10 cellular contexts compared by ENCODE assay signal in the genomic region with DNA sequence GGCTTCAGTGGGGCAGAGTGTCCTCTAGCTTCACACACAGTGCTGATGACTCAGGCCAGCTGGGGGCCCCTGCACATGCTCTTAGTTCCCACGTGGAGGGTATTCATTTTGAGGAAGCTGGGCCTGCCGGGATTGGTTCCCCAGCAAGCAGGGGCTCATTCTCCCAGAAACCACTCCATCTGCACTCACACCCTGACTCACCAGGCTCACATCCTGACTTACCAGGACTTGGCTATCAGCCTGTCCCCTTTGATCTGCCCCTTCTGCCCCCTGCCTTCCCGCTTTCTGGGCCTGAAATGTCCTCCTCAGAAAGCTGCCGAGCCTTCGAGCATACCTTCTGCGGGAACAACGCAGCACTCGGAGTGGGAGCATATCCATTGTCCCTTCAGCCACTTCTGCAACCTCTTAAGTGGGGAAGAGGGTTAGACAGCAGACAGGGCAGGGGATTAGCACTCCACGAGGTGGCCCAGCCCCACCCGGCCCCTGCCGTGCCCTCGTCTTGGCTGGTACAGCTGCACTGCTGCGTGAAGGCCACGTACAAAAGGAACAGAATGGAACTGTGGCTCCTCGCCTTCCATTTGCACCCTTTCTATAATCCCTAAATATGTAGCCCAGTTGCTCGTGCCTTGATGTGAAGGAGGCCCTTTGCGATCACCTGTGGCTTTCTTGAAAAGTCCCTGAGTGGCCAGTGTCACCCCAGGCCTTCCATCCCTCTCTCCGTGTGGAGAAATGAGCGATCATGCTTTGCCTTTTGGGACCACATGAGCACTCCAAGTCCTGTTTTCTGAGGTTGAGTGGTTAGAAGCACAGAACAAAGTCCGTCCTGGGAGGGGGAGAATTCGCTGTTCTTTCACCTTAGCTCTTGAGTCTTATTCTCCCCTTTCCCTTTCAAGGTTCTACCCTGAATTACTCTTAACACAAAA. TPM values are rescaled to one million over a fixed set of nuclear protein-coding genes. Genes with fewer than 3 reads are reported as not detected.
DNase-seq lines count a peak whose midpoint lies in the region; ATAC-seq, FAIRE-seq and TF ChIP-seq lines count a peak whose summit lies in the region.
"Had no signal": no experiment of that assay in that cellular context is flagged by ENCODE, and none has a peak within 500 bp of the region (broad histone marks: within the 10 kb centered on the region; RNA-seq: fewer than 3 reads in every experiment).

No MANE protein-coding gene starts in this region.

- no peak for ATAC-seq in thoracic aorta (ENCODE audit: insufficient number of reproducible peaks, low FRiP score, low read depth)
- no peak for ATAC-seq in HG02642 (IDR thresholded peaks at IDR 0.05; ENCODE audit: poor library complexity, unreplicated experiment)
- no peak for ATAC-seq in HG03354 (IDR thresholded peaks at IDR 0.05; ENCODE audit: poor library complexity, severe bottlenecking, unreplicated experiment)

- H3K9ac ChIP-seq in kidney (ENCODE audit: low read length in 2 of 2) = peak overlapping the region in 1 of 2 donors; percentile 66

- TF ChIP-seq CTCF in LNCaP clone FGC (IDR thresholded peaks at IDR 0.05; ENCODE audit: control insufficient read depth, extremely low read depth, insufficient read depth) = no peak
- no peak for TF ChIP-seq CTCF in kidney (IDR thresholded peaks at IDR 0.05; ENCODE audit: borderline replicate concordance, extremely low read depth, insufficient read depth)
- no peak for TF ChIP-seq CTCF in thoracic aorta (IDR thresholded peaks at IDR 0.05)

- no peak for FAIRE-seq in kidney (lab: Jason Lieb, UNC)

- intact Hi-C loops in kidney (cut with DNase I) = no loop called here

- H3K27me3 ChIP-seq in thoracic aorta (replicated peaks; ENCODE audit: insufficient read depth) = no peaks in the 10 kb centered on the region

- no peak for DNase-seq in LNCaP clone FGC (ENCODE audit: low read depth)
- no peak for DNase-seq in kidney
- DNase-seq in thoracic aorta (ENCODE audit: low spot score) = no peak
- DNase-seq in HuH-7.5 (ENCODE audit: low spot score) = no peak
- DNase-seq in DMS153 treated with DMSO at 0.1 percent for 48 hours (lab: John Stamatoyannopoulos, UW; ENCODE audit: unreplicated experiment) = no peak
- DNase-seq: cortex of kidney, T-helper 1 cell had no signal

- H3K27ac ChIP-seq in adipose tissue (ENCODE audit: low read depth, low read length) (peak overlapping the region; percentile 46), kidney (ENCODE audit: low read depth in 2 of 2, low read length in 2 of 2) (peak overlapping the region; percentile 90 to 92), thoracic aorta (peak overlapping the region; percentile 83 to 84)

- H3K4me1 ChIP-seq in kidney (ENCODE audit: control insufficient read depth in 1 of 2, insufficient read depth in 1 of 2, low read depth in 1 of 2, low read length in 2 of 2) = peaks cover 54 to 57% of the 10 kb centered on the region in 2 donors
- peaks cover 51 to 82% of the 10 kb centered on the region in 2 donors for H3K4me1 ChIP-seq in thoracic aorta (ENCODE audit: control insufficient read depth in 1 of 2, low read depth in 2 of 2)

- H3K4me3 ChIP-seq in LNCaP clone FGC (ENCODE audit: low read depth, low read length) (peak overlapping the region; percentile 42; the same call in 1 of the 2 replicates), kidney (ENCODE audit: low read length in 2 of 2) (no peak overlapping the region), thoracic aorta (no peak overlapping the region)

- H3K36me3 ChIP-seq in kidney (ENCODE audit: control insufficient read depth in 1 of 2, insufficient read depth in 2 of 2, low read length in 2 of 2) = peaks cover 9 to 14% of the 10 kb centered on the region in 2 donors
- H3K36me3 ChIP-seq in thoracic aorta = peaks cover 5% of the 10 kb centered on the region

- H3K9me3 ChIP-seq in kidney (ENCODE audit: control insufficient read depth in 1 of 2, low read length in 2 of 2) (no peaks in the 10 kb centered on the region), thoracic aorta (no peaks in the 10 kb centered on the region)

- WGBS in adipose tissue, 3 donors = 89 to 90% (median 90%) methylated on average over 21 of the region's 21 CpGs

RNA-seq across cellular contexts. Expression of a gene that starts 26.1 kb away (rescaled TPM):
- polyA plus RNA-seq in adipose tissue (10 to 100 TPM; 26.4 to 41.7 (median 36.1) TPM), kidney (ENCODE audit: insufficient read depth, low read depth, low replicate concordance) (38.4 TPM)
- total RNA-seq in kidney (93.3 TPM), thoracic aorta (10 to 100 TPM; 84.1 to 93.5 TPM)
